19 cellular contexts compared by ENCODE assay signal in the genomic region with DNA sequence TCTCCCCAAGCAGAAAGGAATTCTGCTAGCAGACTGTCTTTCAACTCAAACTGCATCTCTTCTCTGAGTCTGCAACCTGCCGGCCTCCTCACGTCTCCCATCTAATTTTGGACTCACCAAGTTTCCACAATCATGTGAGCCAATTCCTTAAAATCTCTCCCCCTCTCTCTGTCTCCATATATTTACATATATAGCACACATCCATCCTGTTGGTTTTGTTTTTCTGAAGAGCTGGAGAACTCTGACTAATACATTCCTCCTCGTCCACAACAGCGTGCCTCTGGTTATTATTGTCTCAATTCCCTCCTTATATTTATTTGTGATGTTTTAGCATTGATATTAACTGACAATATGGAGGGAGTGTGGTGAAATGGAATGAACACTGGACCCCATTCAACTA. TPM values are rescaled to one million over a fixed set of nuclear protein-coding genes. Genes with fewer than 3 reads are reported as not detected.
DNase-seq lines count a peak whose midpoint lies in the region; ATAC-seq and TF ChIP-seq lines count a peak whose summit lies in the region.
"Had no signal": no experiment of that assay in that cellular context is flagged by ENCODE, and none has a peak within 500 bp of the region (broad histone marks: within the 10 kb centered on the region; RNA-seq: fewer than 3 reads in every experiment).

No MANE protein-coding gene starts in this region.

- H3K79me2 ChIP-seq in hepatocyte: no peaks in the 10 kb centered on the region

- no peak for TF ChIP-seq CTCF in choroid plexus epithelial cell (conservative IDR thresholded peaks at IDR 0.05; ENCODE audit: low read depth, low read length)
- no peak for TF ChIP-seq CTCF in hepatocyte (IDR thresholded peaks at IDR 0.05; ENCODE audit: poor library complexity)

- H3K4me3 ChIP-seq in choroid plexus epithelial cell (ENCODE audit: low read depth, low read length) (no peak overlapping the region), mesodermal cell (ENCODE audit: extremely low read depth, insufficient read depth, low read length, poor library complexity, severe bottlenecking) (no peak overlapping the region), hepatocyte (no peak overlapping the region)
- H3K4me3 ChIP-seq: gastrocnemius medialis, left lung, skin epidermis, testis had no signal

- no peak overlapping the region for H3K4me2 ChIP-seq in hepatocyte

- H2AFZ ChIP-seq in hepatocyte: no peak overlapping the region

- H3K9me3 ChIP-seq in mesodermal cell (ENCODE audit: control insufficient read depth, low read length) (no peaks in the 10 kb centered on the region), hepatocyte (ENCODE audit: low read depth) (no peaks in the 10 kb centered on the region)
- H3K9me3 ChIP-seq: gastrocnemius medialis, left lung, testis had no signal

- H3K27ac ChIP-seq in mesodermal cell (ENCODE audit: low read depth, low read length, severe bottlenecking) (peak overlapping the region; percentile 1), hepatocyte (no peak overlapping the region)
- H3K27ac ChIP-seq: gastrocnemius medialis, left lung, skin epidermis, testis had no signal

- no peak for ATAC-seq in GM19351 (IDR thresholded peaks at IDR 0.05; ENCODE audit: unreplicated experiment)
- no peak for ATAC-seq in activated naive CD8-positive, alpha-beta T cell treated with anti-CD3 and anti-CD28 coated beads, Interleukin-2, amount 50 U/mL, for 24 hours
- ATAC-seq: gastrocnemius medialis, left lung had no signal

- H3K27ac Mint-ChIP-seq in activated naive CD8-positive, alpha-beta T cell treated with anti-CD3 and anti-CD28 coated beads, Interleukin-2, amount 50 U/mL, for 24 hours: no peak overlapping the region

- no peak overlapping the region for H3K4me3 Mint-ChIP-seq in activated naive CD8-positive, alpha-beta T cell treated with anti-CD3 and anti-CD28 coated beads, Interleukin-2, amount 50 U/mL, for 24 hours

- H3K27me3 ChIP-seq in hepatocyte: no peaks in the 10 kb centered on the region
- H3K27me3 ChIP-seq: gastrocnemius medialis, testis had no signal

- H3K9me3 Mint-ChIP-seq in activated naive CD8-positive, alpha-beta T cell treated with anti-CD3 and anti-CD28 coated beads, Interleukin-2, amount 50 U/mL, for 24 hours: no peaks in the 10 kb centered on the region

- H3K36me3 Mint-ChIP-seq in activated naive CD8-positive, alpha-beta T cell treated with anti-CD3 and anti-CD28 coated beads, Interleukin-2, amount 50 U/mL, for 24 hours (ENCODE audit: low read depth): no peaks in the 10 kb centered on the region

- H3K9me2 ChIP-seq in hepatocyte (replicated peaks; ENCODE audit: insufficient read depth): no peaks in the 10 kb centered on the region

- DNase-seq in AG20443 (ENCODE audit: low spot score) (peak; percentile 43), NCI-H226 (peak; percentile 26), choroid plexus epithelial cell (ENCODE audit: low read depth) (peak; percentile 84), islet precursor cell (no peak), hepatocyte (ENCODE audit: low spot score) (no peak)
- no peak for DNase-seq in activated naive CD8-positive, alpha-beta T cell treated with anti-CD3 and anti-CD28 coated beads, Interleukin-2, amount 50 U/mL, for 24 hours
- DNase-seq: activated CD4-positive, alpha-beta T cell treated with anti-CD3 and anti-CD28 coated beads, Interleukin-2, amount 50 U/mL, for 4 hours; activated naive CD4-positive, alpha-beta T cell treated with anti-CD3 and anti-CD28 coated beads, Interleukin-2, amount 50 U/mL, for 16 hours; activated T-cell treated with anti-CD3 and anti-CD28 coated beads, Interleukin-2, amount 50 U/mL, for 1 hour; central memory CD4-positive, alpha-beta T cell; effector CD8-positive, alpha-beta T cell; gastrocnemius medialis; left lung; NCI-H1092; NCI-H774; testis had no signal

- no peaks in the 10 kb centered on the region for H3K4me1 Mint-ChIP-seq in activated naive CD8-positive, alpha-beta T cell treated with anti-CD3 and anti-CD28 coated beads, Interleukin-2, amount 50 U/mL, for 24 hours

- H3K27me3 Mint-ChIP-seq in activated naive CD8-positive, alpha-beta T cell treated with anti-CD3 and anti-CD28 coated beads, Interleukin-2, amount 50 U/mL, for 24 hours: peaks cover 28% of the 10 kb centered on the region

- H3K4me1 ChIP-seq in mesodermal cell (ENCODE audit: control insufficient read depth, insufficient read depth, low read length, poor library complexity, severe bottlenecking) (peaks cover 19% of the 10 kb centered on the region), hepatocyte (ENCODE audit: insufficient read depth) (no peaks in the 10 kb centered on the region)
- H3K4me1 ChIP-seq: gastrocnemius medialis, left lung, testis had no signal

- no peaks in the 10 kb centered on the region for H4K20me1 ChIP-seq in hepatocyte (ENCODE audit: insufficient read depth, poor library complexity, severe bottlenecking)

- H3K36me3 ChIP-seq in mesodermal cell (ENCODE audit: control insufficient read depth, insufficient read depth, low read length): no peaks in the 10 kb centered on the region
- no peaks in the 10 kb centered on the region for H3K36me3 ChIP-seq in hepatocyte (replicated peaks; ENCODE audit: insufficient read depth, low read depth)
- H3K36me3 ChIP-seq: gastrocnemius medialis, left lung had no signal

- 84% methylated on average over 2 of the region's 4 CpGs; no CpG with 5 or more reads in 1 of the 2 experiments for WGBS in mesodermal cell (ENCODE audit: insufficient coverage in 2 of 2), 2 experiments
- 90% methylated on average over 4 of the region's 4 CpGs for WGBS in hepatocyte (ENCODE audit: low lambda C conversion rate, missing lambda C conversion rate)

RNA-seq across cellular contexts. Expression of a gene that starts 29.6 kb away (rescaled TPM):
- 48.8 TPM for polyA plus RNA-seq in mesodermal cell (2013, experiment 1 of 2)
- polyA plus RNA-seq in mesodermal cell (2013, experiment 2 of 2): 38.1 TPM
- total RNA-seq in hepatocyte: 12.4 and 13.5 TPM in 2 replicates
- 29.0 and 34.8 TPM in 2 replicates for polyA plus RNA-seq in hepatocyte

Comparison
In these comparisons a context has a peak if more than half of its experiments do, and no peak if none do; other contexts are left out.
1. DNase-seq: peak in AG20443 (single experiment), NCI-H226 (single experiment) and choroid plexus epithelial cell (single experiment); none in islet precursor cell (single experiment), hepatocyte (single experiment) and activated naive CD8-positive, alpha-beta T cell treated with anti-CD3 and anti-CD28 coated beads, Interleukin-2, amount 50 U/mL, for 24 hours (single experiment).